Comparison of ENCODE assay signal across 19 cellular contexts in the genomic region with DNA sequence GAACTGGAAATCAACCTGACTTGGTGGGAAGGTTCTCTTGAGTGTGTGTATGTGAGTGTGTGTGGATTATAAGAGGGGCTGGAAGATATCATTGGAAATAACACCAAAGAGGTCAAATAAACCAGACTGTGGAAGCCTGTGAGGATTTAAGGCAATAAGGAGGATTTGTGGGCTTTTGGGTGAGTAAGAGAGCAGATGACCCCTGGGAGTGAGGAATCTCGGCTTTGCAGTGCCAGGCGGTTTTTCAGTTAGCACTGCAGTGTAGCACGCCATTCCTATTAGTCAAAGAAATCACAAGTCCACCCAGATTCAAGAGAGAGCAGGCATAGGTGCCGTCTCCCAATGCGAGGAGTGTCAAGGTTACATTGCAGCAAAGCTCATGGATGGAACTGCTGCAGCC.
"Had no signal": no experiment of that assay in that cellular context is flagged by ENCODE, and none has a peak within 500 bp of the region (broad histone marks: within the 10 kb centered on the region; RNA-seq: fewer than 3 reads in every experiment).

No MANE protein-coding gene starts in this region.

- H3K36me3 Mint-ChIP-seq: naive thymus-derived CD8-positive, alpha-beta T cell; stimulated activated memory B cell treated with anti-CD40 and anti-IgM and Interleukin-4, amounts not matched to agents 10 μg/mL and 1 μg/mL and 100 μg/mL, for 72 hours had no signal

- H3K4me3 Mint-ChIP-seq: naive thymus-derived CD8-positive, alpha-beta T cell; stimulated activated memory B cell treated with anti-CD40 and anti-IgM and Interleukin-4, amounts not matched to agents 10 μg/mL and 1 μg/mL and 100 μg/mL, for 72 hours; stimulated activated naive CD8-positive, alpha-beta T cell treated with anti-CD3 and anti-CD28 coated beads, Interleukin-15, Interleukin-2, amounts not matched to agents 100 ng/mL and 50 ng/mL, for 24 hours had no signal

- H3K27me3 Mint-ChIP-seq: naive thymus-derived CD8-positive, alpha-beta T cell; stimulated activated naive CD8-positive, alpha-beta T cell treated with anti-CD3 and anti-CD28 coated beads, Interleukin-15, Interleukin-2, amounts not matched to agents 100 ng/mL and 50 ng/mL, for 24 hours had no signal

- H3K4me1 Mint-ChIP-seq: naive thymus-derived CD8-positive, alpha-beta T cell; stimulated activated memory B cell treated with anti-CD40 and anti-IgM and Interleukin-4, amounts not matched to agents 10 μg/mL and 1 μg/mL and 100 μg/mL, for 72 hours had no signal

- H3K4me3 ChIP-seq: esophagus squamous epithelium, heart left ventricle, ovary, spleen, testis, tibial nerve had no signal

- H3K4me1 ChIP-seq: testis, tibial nerve had no signal

- DNase-seq: cerebellar nuclear complex; dermis blood vessel endothelial cell; esophagus squamous epithelium; foreskin keratinocyte; heart left ventricle; hippocampal formation; left colon; left ventricle myocardium superior; naive thymus-derived CD8-positive, alpha-beta T cell; ovary; right cardiac atrium; spleen; stimulated activated CD4-positive, alpha-beta T cell treated with anti-CD3 and anti-CD28 coated beads, Interleukin-15, amount 100 ng/mL, for 24 hours; stimulated activated CD4-positive, alpha-beta T cell treated with anti-CD3 and anti-CD28 coated beads, Interleukin-1b, Interleukin-23, amount 100 ng/mL, for 48 hours; stimulated activated CD4-positive, alpha-beta T cell treated with anti-CD3 and anti-CD28 coated beads, Interleukin-4, amount 100 ng/mL, for 24 hours; testis had no signal

- H3K27ac Mint-ChIP-seq: naive thymus-derived CD8-positive, alpha-beta T cell; stimulated activated memory B cell treated with anti-CD40 and anti-IgM and Interleukin-4, amounts not matched to agents 10 μg/mL and 1 μg/mL and 100 μg/mL, for 72 hours; stimulated activated naive CD8-positive, alpha-beta T cell treated with anti-CD3 and anti-CD28 coated beads, Interleukin-15, Interleukin-2, amounts not matched to agents 100 ng/mL and 50 ng/mL, for 24 hours had no signal

- H3K27me3 ChIP-seq: esophagus squamous epithelium, heart left ventricle, ovary, spleen, testis, tibial nerve had no signal

- ATAC-seq: foreskin keratinocyte; heart left ventricle; left colon; left ventricle myocardium superior; naive thymus-derived CD8-positive, alpha-beta T cell; right cardiac atrium; stimulated activated memory B cell treated with anti-CD40 and anti-IgM and Interleukin-4, amounts not matched to agents 10 μg/mL and 1 μg/mL and 100 μg/mL, for 72 hours had no signal

- H3K27ac ChIP-seq: esophagus squamous epithelium, foreskin keratinocyte, heart left ventricle, ovary, spleen, testis, tibial nerve had no signal

- H3K36me3 ChIP-seq: esophagus squamous epithelium, heart left ventricle, ovary, spleen, tibial nerve had no signal

- H3K9me3 Mint-ChIP-seq: naive thymus-derived CD8-positive, alpha-beta T cell; stimulated activated naive CD8-positive, alpha-beta T cell treated with anti-CD3 and anti-CD28 coated beads, Interleukin-15, Interleukin-2, amounts not matched to agents 100 ng/mL and 50 ng/mL, for 24 hours had no signal

- H3K9me3 ChIP-seq: esophagus squamous epithelium, heart left ventricle, ovary, spleen, testis, tibial nerve had no signal
